In genomic region chr6:139649718-139650117, GRCh38 we compare ENCODE assay signal across 18 cellular contexts.
"Had no signal": no experiment of that assay in that cellular context is flagged by ENCODE, and none has a peak within 500 bp of the region (broad histone marks: within the 10 kb centered on the region; RNA-seq: fewer than 3 reads in every experiment).

No MANE protein-coding gene starts in this region.

- DNase-seq: cerebellar nuclear complex; dermis blood vessel endothelial cell; foreskin melanocyte; heart right ventricle; hypothalamus; kidney glomerular epithelial cell; mammary epithelial cell; mucosa of descending colon; naive thymus-derived CD8-positive, alpha-beta T cell; posterior cingulate gyrus; right cardiac atrium; small intestine; stimulated activated CD4-positive, alpha-beta T cell treated with anti-CD3 and anti-CD28 coated beads, Interleukin-12 subunit alpha, Interleukin-12 subunit beta, amount 100 ng/mL, for 4 hours; stimulated activated naive CD4-positive, alpha-beta T cell treated with Interleukin-2 at 50 U/mL for 16 hours; thyroid gland had no signal

- H3K27me3 ChIP-seq: heart right ventricle, suprapubic skin, thyroid gland had no signal

- ATAC-seq: mucosa of descending colon; naive thymus-derived CD8-positive, alpha-beta T cell; right cardiac atrium had no signal

- H3K4me3 ChIP-seq: heart right ventricle, mucosa of descending colon, suprapubic skin, thyroid gland had no signal

- H3K27ac Mint-ChIP-seq: naive thymus-derived CD8-positive, alpha-beta T cell had no signal

- H3K36me3 ChIP-seq: heart right ventricle, suprapubic skin, thyroid gland had no signal

- H3K9me3 ChIP-seq: mucosa of descending colon, suprapubic skin, thyroid gland had no signal

- FAIRE-seq: colon, islet of Langerhans, small intestine had no signal

- H3K4me3 Mint-ChIP-seq: naive thymus-derived CD8-positive, alpha-beta T cell had no signal

- H3K4me1 ChIP-seq: suprapubic skin, thyroid gland had no signal

- H3K27ac ChIP-seq: suprapubic skin, thyroid gland had no signal
